ENCODE assay signal across 8 cellular contexts in the genomic region with DNA sequence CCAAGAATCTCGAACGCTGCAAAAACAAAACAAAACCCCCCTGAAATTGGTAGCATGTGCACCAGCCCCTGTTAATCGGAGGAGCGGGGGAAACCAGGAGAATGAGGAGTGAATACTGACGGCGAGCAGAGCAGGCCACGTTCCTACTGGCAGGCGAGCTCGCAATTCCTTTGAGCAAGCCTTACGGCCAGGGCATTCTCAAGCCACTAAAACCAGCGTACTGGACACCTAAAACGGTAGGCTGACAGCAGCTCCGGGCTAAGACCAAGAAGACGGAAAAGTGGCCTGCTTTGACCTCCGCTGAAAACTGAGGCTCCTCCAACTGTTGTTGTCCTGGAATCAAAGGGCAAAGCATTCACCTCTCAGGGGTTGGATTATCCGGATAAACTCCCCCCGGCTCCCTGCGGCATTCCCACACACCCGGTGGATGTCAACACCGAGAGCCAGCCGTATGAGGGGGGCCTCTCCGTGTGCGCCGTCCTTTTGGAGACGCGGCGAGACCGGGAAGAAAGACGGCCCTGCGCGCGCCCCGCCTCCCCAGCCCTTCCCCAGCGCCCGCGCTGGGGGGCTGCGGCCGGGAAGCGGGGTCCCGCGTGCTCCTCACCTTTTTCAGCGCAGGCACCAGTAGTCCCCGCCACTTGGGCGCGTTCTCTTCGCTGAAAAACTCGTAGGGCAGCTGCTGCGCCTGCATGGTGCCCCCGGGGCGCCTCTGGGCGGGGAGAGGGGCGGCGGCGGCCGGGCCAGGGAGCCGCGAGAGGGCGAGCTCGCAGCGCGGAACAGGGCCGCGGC. TPM values are rescaled to one million over a fixed set of nuclear protein-coding genes. Genes with fewer than 3 reads are reported as not detected.
DNase-seq lines count a peak whose midpoint lies in the region; ATAC-seq and TF ChIP-seq lines count a peak whose summit lies in the region.

No MANE protein-coding gene starts in this region.

- H3K36me3 Mint-ChIP-seq in CD8-positive, alpha-beta memory T cell: peaks cover 0 to 44% (median 4%) of the 10 kb centered on the region in 3 donors
- H3K36me3 Mint-ChIP-seq in type B pancreatic cell: peaks cover 9% of the 10 kb centered on the region

- peaks cover 61 to 74% (median 74%) of the 10 kb centered on the region in 3 donors for H3K4me1 Mint-ChIP-seq in CD8-positive, alpha-beta memory T cell
- H3K4me1 Mint-ChIP-seq in type B pancreatic cell (ENCODE audit: unreplicated experiment): peaks cover 39% of the 10 kb centered on the region

- DNase-seq in CD8-positive, alpha-beta memory T cell: peak; percentile 44 to 71 (median 53)
- peak; percentile 70 for DNase-seq in RKO (ENCODE audit: low spot score)
- DNase-seq in activated naive CD4-positive, alpha-beta T cell treated with Interleukin-2 at 50 U/mL for 16 hours: peak; percentile 66
- DNase-seq in germinal center (ENCODE audit: low spot score): peak; percentile 76
- peak; percentile 77 for DNase-seq in type B pancreatic cell (ENCODE audit: extremely low spot score, unreplicated experiment)

- no peaks in the 10 kb centered on the region for H3K36me3 ChIP-seq in CD8-positive, alpha-beta memory T cell (ENCODE audit: insufficient read depth, low read length)
- no peaks in the 10 kb centered on the region for H3K36me3 ChIP-seq in neutrophil

- POLR2A ChIA-PET in CD8-positive, alpha-beta memory T cell (lab: Charles Lee): interaction anchor here (0.9 to 3.4 kb wide), 14 partner anchors 8 to 369 kb away, joined by 3 to 65 read pairs (median 5); a partner anchor contains a TSS

- H3K4me1 ChIP-seq in CD8-positive, alpha-beta memory T cell (ENCODE audit: insufficient read depth, low read length): peaks cover 31% of the 10 kb centered on the region
- H3K4me1 ChIP-seq in neutrophil (ENCODE audit: control insufficient read depth in 1 of 2, insufficient read depth in 1 of 2, low read depth in 1 of 2, low read length in 1 of 2): peaks cover 38 to 41% of the 10 kb centered on the region in 2 experiments

- H3K27me3 Mint-ChIP-seq in CD8-positive, alpha-beta memory T cell: no peaks in the 10 kb centered on the region
- H3K27me3 Mint-ChIP-seq in type B pancreatic cell: no peaks in the 10 kb centered on the region

- H3K27ac ChIP-seq in CD8-positive, alpha-beta memory T cell (ENCODE audit: low read depth, low read length): peak overlapping the region; percentile 38
- peak overlapping the region; percentile 93 for H3K27ac ChIP-seq in neutrophil

- no peaks in the 10 kb centered on the region for H3K27me3 ChIP-seq in CD8-positive, alpha-beta memory T cell (ENCODE audit: insufficient read depth, low read length, poor library complexity, severe bottlenecking)
- no peaks in the 10 kb centered on the region for H3K27me3 ChIP-seq in neutrophil

- peak overlapping the region; percentile 75 for H3K4me3 ChIP-seq in CD8-positive, alpha-beta memory T cell (ENCODE audit: low read length)
- peak overlapping the region; percentile 68 to 84 for H3K4me3 ChIP-seq in neutrophil (ENCODE audit: low read depth in 1 of 2, low read length in 1 of 2)

- no peaks in the 10 kb centered on the region for H3K9me3 Mint-ChIP-seq in CD8-positive, alpha-beta memory T cell
- peaks cover 5% of the 10 kb centered on the region for H3K9me3 Mint-ChIP-seq in type B pancreatic cell

- CTCF ChIA-PET in CD8-positive, alpha-beta memory T cell (lab: Charles Lee): interaction anchor here (0.6 to 7.8 kb wide), 23 partner anchors 9 to 369 kb away, joined by 3 to 123 read pairs (median 5); a partner anchor contains a TSS

- ATAC-seq in GM19372 (IDR thresholded peaks at IDR 0.05; ENCODE audit: low read depth, unreplicated experiment) (peak; percentile 31), HG03457 (IDR thresholded peaks at IDR 0.05; ENCODE audit: unreplicated experiment) (peak; percentile 30)

- TF ChIP-seq CTCF in neutrophil (IDR thresholded peaks at IDR 0.05) (no peak), type B pancreatic cell (conservative IDR thresholded peaks at IDR 0.05) (peak; percentile 32)

- H3K27ac Mint-ChIP-seq in CD8-positive, alpha-beta memory T cell: peak overlapping the region; percentile 80 to 97 (median 93)
- peak overlapping the region; percentile 91 for H3K27ac Mint-ChIP-seq in type B pancreatic cell

- H3K4me3 Mint-ChIP-seq in CD8-positive, alpha-beta memory T cell: peak overlapping the region; percentile 90 to 98 (median 94)
- peak overlapping the region; percentile 92 for H3K4me3 Mint-ChIP-seq in type B pancreatic cell

- H3K9me3 ChIP-seq in CD8-positive, alpha-beta memory T cell (ENCODE audit: low read length): no peaks in the 10 kb centered on the region
- no peaks in the 10 kb centered on the region for H3K9me3 ChIP-seq in neutrophil

RNA-seq across cellular contexts. Expression of a gene that starts 0.9 kb away (rescaled TPM):
- 10 to 100 TPM; 72.6 to 75.9 TPM for total RNA-seq in CD8-positive, alpha-beta memory T cell
- 14.5 TPM for polyA plus RNA-seq in CD8-positive, alpha-beta memory T cell
- total RNA-seq in type B pancreatic cell (ENCODE audit: low replicate concordance): 54.2 and 63.8 TPM in 2 replicates

Comparison
In these comparisons a context has a peak if more than half of its experiments do, and no peak if none do; other contexts are left out.
1. Peak in every context shown above with its lines: DNase-seq, ATAC-seq, H3K4me3 ChIP-seq and H3K27ac ChIP-seq.